Comparison of ENCODE assay signal across 27 cellular contexts in genomic region chr6:12523726-12524125, GRCh38.
DNase-seq lines count a peak whose midpoint lies in the region; ATAC-seq, FAIRE-seq and TF ChIP-seq lines count a peak whose summit lies in the region.
"Had no signal": no experiment of that assay in that cellular context is flagged by ENCODE, and none has a peak within 500 bp of the region (broad histone marks: within the 10 kb centered on the region; RNA-seq: fewer than 3 reads in every experiment).

No MANE protein-coding gene starts in this region.

- H3K36me3 Mint-ChIP-seq in natural killer cell = no peaks in the 10 kb centered on the region
- H3K36me3 Mint-ChIP-seq: CD14-positive monocyte; CD4-positive, alpha-beta memory T cell; CD4-positive, CD25-positive, alpha-beta regulatory T cell had no signal

- H3K27me3 ChIP-seq in bronchial epithelial cell (ENCODE audit: control insufficient read depth, insufficient read depth, low read length) = no peaks in the 10 kb centered on the region
- H3K27me3 ChIP-seq: BE2C, BLaER1 had no signal

- H3K4me3 ChIP-seq in AG10803 (ENCODE audit: low read length) = no peak overlapping the region
- H3K4me3 ChIP-seq in bronchial epithelial cell (ENCODE audit: low read depth, low read length) = no peak overlapping the region
- H3K4me3 ChIP-seq in fibroblast of pulmonary artery (replicated peaks; ENCODE audit: low read depth, low read length) = no peak overlapping the region
- H3K4me3 ChIP-seq: A549, BLaER1, GM12878 had no signal

- no peaks in the 10 kb centered on the region for H3K36me3 ChIP-seq in bronchial epithelial cell (ENCODE audit: control insufficient read depth, insufficient read depth, low read length)
- H3K36me3 ChIP-seq: BE2C, BLaER1 had no signal

- TF ChIP-seq CTCF in AG10803 (conservative IDR thresholded peaks at IDR 0.05; ENCODE audit: low read length) (no peak), bronchial epithelial cell (IDR thresholded peaks at IDR 0.05; ENCODE audit: insufficient read depth, low read length, severe bottlenecking) (no peak), fibroblast of pulmonary artery (IDR thresholded peaks at IDR 0.05; ENCODE audit: low read length, missing control alignments) (no peak), natural killer cell (IDR thresholded peaks at IDR 0.05) (no peak)

- H3K9me3 Mint-ChIP-seq in natural killer cell = no peaks in the 10 kb centered on the region

- ATAC-seq in natural killer cell (no peak), GM21360 (IDR thresholded peaks at IDR 0.05; ENCODE audit: unreplicated experiment) (no peak)
- ATAC-seq: A549, GM12878 had no signal

- FAIRE-seq in bronchial epithelial cell (lab: Jason Lieb, UNC) = peak; percentile 18
- FAIRE-seq: A549, GM12892, GM18507 had no signal

- no peaks in the 10 kb centered on the region for H3K4me1 Mint-ChIP-seq in natural killer cell
- H3K4me1 Mint-ChIP-seq: CD14-positive monocyte; CD4-positive, alpha-beta memory T cell; CD4-positive, CD25-positive, alpha-beta regulatory T cell had no signal

- no peak overlapping the region for H3K27ac Mint-ChIP-seq in natural killer cell
- H3K27ac Mint-ChIP-seq: CD14-positive monocyte; CD4-positive, alpha-beta memory T cell; CD4-positive, CD25-positive, alpha-beta regulatory T cell had no signal

- intact Hi-C loops in natural killer cell (cut with micrococcal nuclease) = no loop called here

- peaks cover 0 to 8% of the 10 kb centered on the region in 2 donors for H3K27me3 Mint-ChIP-seq in natural killer cell (ENCODE audit: low read depth in 2 of 2)

- DNase-seq in AG10803 (ENCODE audit: low read depth) (peak; percentile 11), bronchial epithelial cell (ENCODE audit: low read depth) (no peak), fibroblast of gingiva (ENCODE audit: low read depth) (peak; percentile 10), fibroblast of pulmonary artery (ENCODE audit: low read depth) (peak; percentile 43), natural killer cell (no peak), D341Med (ENCODE audit: low spot score) (no peak), NCI-H774 (lab: John Stamatoyannopoulos, UW) (no peak)
- DNase-seq: BE2C; C1 segment of cervical spinal cord; Caco-2; Calu3; CD4-positive, alpha-beta memory T cell; CD4-positive, CD25-positive, alpha-beta regulatory T cell; DMS 273 treated with DMSO at 0.1 percent for 48 hours; DMS153; DMS53; DMS79; DND-41; EL; GDM1 had no signal

- H3K4me3 Mint-ChIP-seq in natural killer cell = no peak overlapping the region
- H3K4me3 Mint-ChIP-seq: CD14-positive monocyte; CD4-positive, alpha-beta memory T cell; CD4-positive, CD25-positive, alpha-beta regulatory T cell had no signal

Comparison
In these comparisons a context has a peak if more than half of its experiments do, and no peak if none do; other contexts are left out.
1. DNase-seq: peak in AG10803 (single experiment), fibroblast of gingiva (single experiment) and fibroblast of pulmonary artery (single experiment); none in bronchial epithelial cell (single experiment), natural killer cell (single experiment), D341Med (single experiment) and NCI-H774 (single experiment).